Comparison of ENCODE assay signal across 2 cellular contexts in the genomic region with DNA sequence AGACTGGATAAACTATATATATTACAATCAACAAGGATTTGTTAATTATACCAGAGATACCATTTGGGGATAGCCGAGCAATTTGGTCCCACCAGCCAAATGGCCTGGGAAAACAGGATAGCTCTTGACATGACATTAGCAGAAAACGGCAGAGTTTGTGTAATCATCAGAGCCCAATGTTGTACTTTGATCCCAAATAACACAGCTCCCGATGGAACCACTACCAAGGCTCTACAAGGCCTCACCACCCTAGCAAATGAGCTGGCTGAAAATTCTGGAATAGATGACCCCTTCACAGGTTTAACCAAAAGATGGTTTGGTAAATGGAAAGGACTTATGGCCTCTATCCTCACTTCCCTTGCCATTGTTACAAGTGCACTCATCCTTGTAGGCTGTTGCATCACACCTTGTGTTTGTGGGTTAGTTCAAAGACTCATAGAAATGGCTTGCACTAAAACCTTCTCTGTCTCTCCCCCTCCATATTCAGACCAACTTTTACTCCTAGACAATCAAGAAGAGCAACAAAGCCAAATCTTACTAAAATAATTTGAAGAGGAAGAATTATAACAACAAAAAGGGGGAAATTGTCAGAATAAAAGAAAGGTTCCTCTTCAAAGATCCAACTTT.
TF ChIP-seq lines count a peak whose summit lies in the region.

No MANE protein-coding gene starts in this region.

TF ChIP-seq in Ishikawa, 13 proteins besides CTCF, POLR2A, EP300 and RAD21:
- TF ChIP-seq, protein P1, sequence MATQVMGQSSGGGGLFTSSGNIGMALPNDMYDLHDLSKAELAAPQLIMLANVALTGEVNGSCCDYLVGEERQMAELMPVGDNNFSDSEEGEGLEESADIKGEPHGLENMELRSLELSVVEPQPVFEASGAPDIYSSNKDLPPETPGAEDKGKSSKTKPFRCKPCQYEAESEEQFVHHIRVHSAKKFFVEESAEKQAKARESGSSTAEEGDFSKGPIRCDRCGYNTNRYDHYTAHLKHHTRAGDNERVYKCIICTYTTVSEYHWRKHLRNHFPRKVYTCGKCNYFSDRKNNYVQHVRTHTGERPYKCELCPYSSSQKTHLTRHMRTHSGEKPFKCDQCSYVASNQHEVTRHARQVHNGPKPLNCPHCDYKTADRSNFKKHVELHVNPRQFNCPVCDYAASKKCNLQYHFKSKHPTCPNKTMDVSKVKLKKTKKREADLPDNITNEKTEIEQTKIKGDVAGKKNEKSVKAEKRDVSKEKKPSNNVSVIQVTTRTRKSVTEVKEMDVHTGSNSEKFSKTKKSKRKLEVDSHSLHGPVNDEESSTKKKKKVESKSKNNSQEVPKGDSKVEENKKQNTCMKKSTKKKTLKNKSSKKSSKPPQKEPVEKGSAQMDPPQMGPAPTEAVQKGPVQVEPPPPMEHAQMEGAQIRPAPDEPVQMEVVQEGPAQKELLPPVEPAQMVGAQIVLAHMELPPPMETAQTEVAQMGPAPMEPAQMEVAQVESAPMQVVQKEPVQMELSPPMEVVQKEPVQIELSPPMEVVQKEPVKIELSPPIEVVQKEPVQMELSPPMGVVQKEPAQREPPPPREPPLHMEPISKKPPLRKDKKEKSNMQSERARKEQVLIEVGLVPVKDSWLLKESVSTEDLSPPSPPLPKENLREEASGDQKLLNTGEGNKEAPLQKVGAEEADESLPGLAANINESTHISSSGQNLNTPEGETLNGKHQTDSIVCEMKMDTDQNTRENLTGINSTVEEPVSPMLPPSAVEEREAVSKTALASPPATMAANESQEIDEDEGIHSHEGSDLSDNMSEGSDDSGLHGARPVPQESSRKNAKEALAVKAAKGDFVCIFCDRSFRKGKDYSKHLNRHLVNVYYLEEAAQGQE (IDR thresholded peaks at IDR 0.05; ENCODE audit: low read depth): no peak
- TF ChIP-seq CEBPB (IDR thresholded peaks at IDR 0.05): peak; percentile 55; the same call in 1 of the 2 replicates

TF ChIP-seq in HepG2, 621 proteins besides CTCF, POLR2A, EP300 and RAD21 (continues in another document):
- TF ChIP-seq NR3C1 (CRISPR knock-in tag; IDR thresholded peaks at IDR 0.05): no peak
- peak; percentile 63 for TF ChIP-seq RBM22 (optimal IDR thresholded peaks at IDR 0.05; ENCODE audit: low read length)
- TF ChIP-seq ERF (CRISPR knock-in tag; IDR thresholded peaks at IDR 0.05): no peak
- peak; percentile 72 for TF ChIP-seq CEBPB (IDR thresholded peaks at IDR 0.05; ENCODE audit: borderline replicate concordance, low read depth, low read length)
- TF ChIP-seq TEAD3 (CRISPR knock-in tag; optimal IDR thresholded peaks at IDR 0.05; ENCODE audit: borderline replicate concordance): peak; percentile 30
- no peak for TF ChIP-seq SOX6 (IDR thresholded peaks at IDR 0.05)
- TF ChIP-seq SOX6 (CRISPR knock-in tag; IDR thresholded peaks at IDR 0.05): peak; percentile 51; the same call in 1 of the 2 replicates
- no peak for TF ChIP-seq BRCA1 (CRISPR knock-in tag; IDR thresholded peaks at IDR 0.05)
- TF ChIP-seq, protein P2, sequence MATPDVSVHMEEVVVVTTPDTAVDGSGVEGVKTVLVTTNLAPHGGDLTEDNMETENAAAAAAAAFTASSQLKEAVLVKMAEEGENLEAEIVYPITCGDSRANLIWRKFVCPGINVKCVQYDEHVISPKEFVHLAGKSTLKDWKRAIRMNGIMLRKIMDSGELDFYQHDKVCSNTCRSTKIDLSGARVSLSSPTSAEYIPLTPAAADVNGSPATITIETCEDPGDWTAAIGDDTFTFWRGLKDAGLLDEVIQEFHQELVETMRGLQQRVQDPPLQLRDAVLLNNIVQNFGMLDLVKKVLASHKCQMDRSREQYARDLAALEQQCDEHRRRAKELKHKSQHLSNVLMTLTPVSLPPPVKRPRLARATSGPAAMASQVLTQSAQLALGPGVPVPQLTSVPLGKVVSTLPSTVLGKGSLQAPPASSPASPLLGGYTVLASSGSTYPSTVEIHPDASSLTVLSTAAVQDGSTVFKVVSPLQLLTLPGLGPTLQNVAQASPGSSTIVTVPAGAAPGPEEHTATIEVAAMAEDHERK (CRISPR knock-in tag; IDR thresholded peaks at IDR 0.05; ENCODE audit: low read depth): no peak
- TF ChIP-seq ZC3H13 (CRISPR knock-in tag; IDR thresholded peaks at IDR 0.05): no peak
- no peak for TF ChIP-seq PAX8 (CRISPR knock-in tag; IDR thresholded peaks at IDR 0.05; ENCODE audit: borderline replicate concordance)
- TF ChIP-seq ZNF747 (CRISPR knock-in tag; IDR thresholded peaks at IDR 0.05; ENCODE audit: borderline replicate concordance): peak; percentile 27; the same call in 1 of the 2 replicates
- no peak for TF ChIP-seq DPF2 (CRISPR knock-in tag; IDR thresholded peaks at IDR 0.05; ENCODE audit: borderline replicate concordance, low read depth)
- TF ChIP-seq, protein P3, sequence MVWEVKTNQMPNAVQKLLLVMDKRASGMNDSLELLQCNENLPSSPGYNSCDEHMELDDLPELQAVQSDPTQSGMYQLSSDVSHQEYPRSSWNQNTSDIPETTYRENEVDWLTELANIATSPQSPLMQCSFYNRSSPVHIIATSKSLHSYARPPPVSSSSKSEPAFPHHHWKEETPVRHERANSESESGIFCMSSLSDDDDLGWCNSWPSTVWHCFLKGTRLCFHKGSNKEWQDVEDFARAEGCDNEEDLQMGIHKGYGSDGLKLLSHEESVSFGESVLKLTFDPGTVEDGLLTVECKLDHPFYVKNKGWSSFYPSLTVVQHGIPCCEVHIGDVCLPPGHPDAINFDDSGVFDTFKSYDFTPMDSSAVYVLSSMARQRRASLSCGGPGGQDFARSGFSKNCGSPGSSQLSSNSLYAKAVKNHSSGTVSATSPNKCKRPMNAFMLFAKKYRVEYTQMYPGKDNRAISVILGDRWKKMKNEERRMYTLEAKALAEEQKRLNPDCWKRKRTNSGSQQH (CRISPR knock-in tag; IDR thresholded peaks at IDR 0.05; ENCODE audit: low read depth): no peak
- TF ChIP-seq TEAD2 (CRISPR knock-in tag; IDR thresholded peaks at IDR 0.05): no peak
- TF ChIP-seq RORA (CRISPR knock-in tag; IDR thresholded peaks at IDR 0.05): no peak
- no peak for TF ChIP-seq SOX13 (IDR thresholded peaks at IDR 0.05)
- peak in 1 of 2 experiments; percentile 52; a peak in 1 of 4 replicates for TF ChIP-seq SOX13 (CRISPR knock-in tag; conservative IDR thresholded peaks at IDR 0.05 in 1 of 2, IDR thresholded peaks at IDR 0.05 in 1 of 2)
- TF ChIP-seq, protein P4, sequence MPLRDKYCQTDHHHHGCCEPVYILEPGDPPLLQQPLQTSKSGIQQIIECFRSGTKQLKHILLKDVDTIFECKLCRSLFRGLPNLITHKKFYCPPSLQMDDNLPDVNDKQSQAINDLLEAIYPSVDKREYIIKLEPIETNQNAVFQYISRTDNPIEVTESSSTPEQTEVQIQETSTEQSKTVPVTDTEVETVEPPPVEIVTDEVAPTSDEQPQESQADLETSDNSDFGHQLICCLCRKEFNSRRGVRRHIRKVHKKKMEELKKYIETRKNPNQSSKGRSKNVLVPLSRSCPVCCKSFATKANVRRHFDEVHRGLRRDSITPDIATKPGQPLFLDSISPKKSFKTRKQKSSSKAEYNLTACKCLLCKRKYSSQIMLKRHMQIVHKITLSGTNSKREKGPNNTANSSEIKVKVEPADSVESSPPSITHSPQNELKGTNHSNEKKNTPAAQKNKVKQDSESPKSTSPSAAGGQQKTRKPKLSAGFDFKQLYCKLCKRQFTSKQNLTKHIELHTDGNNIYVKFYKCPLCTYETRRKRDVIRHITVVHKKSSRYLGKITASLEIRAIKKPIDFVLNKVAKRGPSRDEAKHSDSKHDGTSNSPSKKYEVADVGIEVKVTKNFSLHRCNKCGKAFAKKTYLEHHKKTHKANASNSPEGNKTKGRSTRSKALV (CRISPR knock-in tag; IDR thresholded peaks at IDR 0.05): no peak
- TF ChIP-seq, protein P5, sequence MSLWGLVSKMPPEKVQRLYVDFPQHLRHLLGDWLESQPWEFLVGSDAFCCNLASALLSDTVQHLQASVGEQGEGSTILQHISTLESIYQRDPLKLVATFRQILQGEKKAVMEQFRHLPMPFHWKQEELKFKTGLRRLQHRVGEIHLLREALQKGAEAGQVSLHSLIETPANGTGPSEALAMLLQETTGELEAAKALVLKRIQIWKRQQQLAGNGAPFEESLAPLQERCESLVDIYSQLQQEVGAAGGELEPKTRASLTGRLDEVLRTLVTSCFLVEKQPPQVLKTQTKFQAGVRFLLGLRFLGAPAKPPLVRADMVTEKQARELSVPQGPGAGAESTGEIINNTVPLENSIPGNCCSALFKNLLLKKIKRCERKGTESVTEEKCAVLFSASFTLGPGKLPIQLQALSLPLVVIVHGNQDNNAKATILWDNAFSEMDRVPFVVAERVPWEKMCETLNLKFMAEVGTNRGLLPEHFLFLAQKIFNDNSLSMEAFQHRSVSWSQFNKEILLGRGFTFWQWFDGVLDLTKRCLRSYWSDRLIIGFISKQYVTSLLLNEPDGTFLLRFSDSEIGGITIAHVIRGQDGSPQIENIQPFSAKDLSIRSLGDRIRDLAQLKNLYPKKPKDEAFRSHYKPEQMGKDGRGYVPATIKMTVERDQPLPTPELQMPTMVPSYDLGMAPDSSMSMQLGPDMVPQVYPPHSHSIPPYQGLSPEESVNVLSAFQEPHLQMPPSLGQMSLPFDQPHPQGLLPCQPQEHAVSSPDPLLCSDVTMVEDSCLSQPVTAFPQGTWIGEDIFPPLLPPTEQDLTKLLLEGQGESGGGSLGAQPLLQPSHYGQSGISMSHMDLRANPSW (CRISPR knock-in tag; IDR thresholded peaks at IDR 0.05; ENCODE audit: borderline replicate concordance): no peak
- no peak for TF ChIP-seq ZNF670 (CRISPR knock-in tag; IDR thresholded peaks at IDR 0.05; ENCODE audit: borderline replicate concordance)
- TF ChIP-seq ZNF343 (CRISPR knock-in tag; IDR thresholded peaks at IDR 0.05): 0 out of 2 replicates have a peak, but pooled peaks have one; percentile 50
- TF ChIP-seq REPIN1 (CRISPR knock-in tag; IDR thresholded peaks at IDR 0.05; ENCODE audit: borderline replicate concordance, low read depth): 0 out of 2 replicates have a peak, but pooled peaks have one; percentile 16
- TF ChIP-seq TBX3 (IDR thresholded peaks at IDR 0.05; ENCODE audit: borderline replicate concordance): peak; percentile 22; the same call in 1 of the 2 replicates
- TF ChIP-seq ZMYM4 (CRISPR knock-in tag; IDR thresholded peaks at IDR 0.05): peak; percentile 79
- TF ChIP-seq SSRP1 (CRISPR knock-in tag; IDR thresholded peaks at IDR 0.05): peak; percentile 91; the same call in 1 of the 2 replicates
- peak; percentile 34; the same call in 1 of the 2 replicates for TF ChIP-seq FOXJ3 (CRISPR knock-in tag; IDR thresholded peaks at IDR 0.05; ENCODE audit: borderline replicate concordance)
- TF ChIP-seq LCORL (IDR thresholded peaks at IDR 0.05): peak; percentile 10; the same call in 1 of the 2 replicates
- peak; percentile 65 for TF ChIP-seq LCORL (CRISPR knock-in tag; IDR thresholded peaks at IDR 0.05)
- TF ChIP-seq, protein P6, sequence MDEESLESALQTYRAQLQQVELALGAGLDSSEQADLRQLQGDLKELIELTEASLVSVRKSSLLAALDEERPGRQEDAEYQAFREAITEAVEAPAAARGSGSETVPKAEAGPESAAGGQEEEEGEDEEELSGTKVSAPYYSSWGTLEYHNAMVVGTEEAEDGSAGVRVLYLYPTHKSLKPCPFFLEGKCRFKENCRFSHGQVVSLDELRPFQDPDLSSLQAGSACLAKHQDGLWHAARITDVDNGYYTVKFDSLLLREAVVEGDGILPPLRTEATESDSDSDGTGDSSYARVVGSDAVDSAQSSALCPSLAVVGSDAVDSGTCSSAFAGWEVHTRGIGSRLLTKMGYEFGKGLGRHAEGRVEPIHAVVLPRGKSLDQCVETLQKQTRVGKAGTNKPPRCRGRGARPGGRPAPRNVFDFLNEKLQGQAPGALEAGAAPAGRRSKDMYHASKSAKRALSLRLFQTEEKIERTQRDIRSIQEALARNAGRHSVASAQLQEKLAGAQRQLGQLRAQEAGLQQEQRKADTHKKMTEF (CRISPR knock-in tag; IDR thresholded peaks at IDR 0.05): 0 out of 2 replicates have a peak, but pooled peaks have one; percentile 29
- TF ChIP-seq ZNF713 (CRISPR knock-in tag; IDR thresholded peaks at IDR 0.05): no peak
- TF ChIP-seq, protein P7, sequence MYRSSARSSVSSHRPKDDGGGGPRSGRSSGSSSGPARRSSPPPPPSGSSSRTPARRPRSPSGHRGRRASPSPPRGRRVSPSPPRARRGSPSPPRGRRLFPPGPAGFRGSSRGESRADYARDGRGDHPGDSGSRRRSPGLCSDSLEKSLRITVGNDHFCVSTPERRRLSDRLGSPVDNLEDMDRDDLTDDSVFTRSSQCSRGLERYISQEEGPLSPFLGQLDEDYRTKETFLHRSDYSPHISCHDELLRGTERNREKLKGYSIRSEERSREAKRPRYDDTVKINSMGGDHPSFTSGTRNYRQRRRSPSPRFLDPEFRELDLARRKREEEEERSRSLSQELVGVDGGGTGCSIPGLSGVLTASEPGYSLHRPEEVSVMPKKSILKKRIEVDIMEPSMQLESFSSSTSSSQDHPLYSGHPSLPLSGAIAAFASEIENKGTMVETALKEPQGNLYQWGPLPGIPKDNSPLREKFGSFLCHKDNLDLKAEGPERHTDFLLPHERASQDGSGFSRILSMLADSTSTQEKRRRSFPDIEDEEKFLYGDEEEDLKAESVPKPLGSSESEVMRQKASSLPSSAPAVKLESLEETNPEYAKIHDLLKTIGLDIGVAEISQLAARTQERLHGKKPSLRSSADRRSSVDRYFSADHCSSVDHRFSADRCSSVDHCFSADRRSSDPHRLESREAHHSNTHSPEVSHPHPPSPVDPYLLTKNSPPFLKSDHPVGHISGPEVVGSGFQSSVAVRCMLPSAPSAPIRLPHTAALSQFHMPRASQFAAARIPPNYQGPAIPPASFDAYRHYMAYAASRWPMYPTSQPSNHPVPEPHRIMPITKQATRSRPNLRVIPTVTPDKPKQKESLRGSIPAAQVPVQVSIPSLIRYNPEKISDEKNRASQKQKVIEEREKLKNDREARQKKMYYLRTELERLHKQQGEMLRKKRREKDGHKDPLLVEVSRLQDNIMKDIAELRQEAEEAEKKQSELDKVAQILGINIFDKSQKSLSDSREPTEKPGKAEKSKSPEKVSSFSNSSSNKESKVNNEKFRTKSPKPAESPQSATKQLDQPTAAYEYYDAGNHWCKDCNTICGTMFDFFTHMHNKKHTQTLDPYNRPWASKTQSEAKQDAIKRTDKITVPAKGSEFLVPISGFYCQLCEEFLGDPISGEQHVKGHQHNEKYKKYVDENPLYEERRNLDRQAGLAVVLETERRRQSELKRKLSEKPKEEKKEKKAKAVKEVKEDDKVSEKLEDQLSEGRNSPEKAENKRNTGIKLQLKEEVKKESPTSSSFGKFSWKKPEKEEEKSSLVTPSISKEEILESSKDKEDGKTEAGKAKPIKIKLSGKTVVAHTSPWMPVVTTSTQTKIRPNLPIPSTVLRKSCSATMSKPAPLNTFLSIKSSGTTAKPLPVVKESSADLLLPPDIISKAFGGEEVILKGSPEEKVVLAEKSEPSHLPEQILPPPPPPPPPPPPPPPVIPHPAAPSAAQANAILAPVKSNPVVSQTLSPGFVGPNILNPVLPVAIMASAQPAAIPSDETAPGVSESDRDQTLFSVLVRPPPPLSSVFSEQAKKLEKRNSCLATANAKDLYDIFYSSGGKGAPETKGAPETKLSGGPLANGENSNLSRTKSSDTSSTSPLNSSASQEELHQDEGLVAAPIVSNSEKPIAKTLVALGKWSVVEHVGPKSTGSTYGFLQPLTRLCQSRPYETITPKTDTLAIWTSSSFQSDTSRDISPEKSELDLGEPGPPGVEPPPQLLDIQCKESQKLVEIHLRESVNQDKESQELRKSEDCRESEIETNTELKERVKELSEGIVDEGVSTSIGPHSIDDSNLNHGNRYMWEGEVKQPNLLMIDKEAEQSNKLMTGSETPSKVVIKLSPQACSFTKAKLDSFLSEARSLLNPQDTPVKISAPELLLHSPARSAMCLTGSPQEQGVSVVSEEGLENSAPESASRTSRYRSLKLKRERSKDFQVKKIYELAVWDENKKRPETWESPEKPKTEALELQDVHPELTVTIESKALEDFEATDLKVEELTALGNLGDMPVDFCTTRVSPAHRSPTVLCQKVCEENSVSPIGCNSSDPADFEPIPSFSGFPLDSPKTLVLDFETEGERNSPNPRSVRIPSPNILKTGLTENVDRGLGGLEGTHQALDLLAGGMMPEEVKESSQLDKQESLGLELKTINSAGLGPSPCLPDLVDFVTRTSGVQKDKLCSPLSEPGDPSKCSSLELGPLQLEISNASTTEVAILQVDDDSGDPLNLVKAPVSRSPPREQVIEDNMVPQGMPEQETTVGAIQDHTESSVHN (CRISPR knock-in tag; IDR thresholded peaks at IDR 0.05): 0 out of 2 replicates have a peak, but pooled peaks have one; percentile 32
- peak; percentile 80 for TF ChIP-seq CEBPG (CRISPR knock-in tag; IDR thresholded peaks at IDR 0.05)
